In genomic region chrX:47650164-47651042, GRCh38 we compare ENCODE assay signal across 8 cellular contexts. TPM values are rescaled to one million over a fixed set of nuclear protein-coding genes. Genes with fewer than 3 reads are reported as not detected.
DNase-seq lines count a peak whose midpoint lies in the region; ATAC-seq and TF ChIP-seq lines count a peak whose summit lies in the region.

TSS of gene ELK1 (minus strand) at chrX:47650563. CDS start at chrX:47641441, 9,122 bp downstream.

- H3K4me2 ChIP-seq in mammary epithelial cell (ENCODE audit: insufficient read depth, low read depth, low read length): peak within 1 kb of the TSS; percentile 78

- no peaks in the 10 kb centered on the region for H3K9me3 ChIP-seq in A673 (ENCODE audit: low read depth, low read length, poor library complexity, severe bottlenecking)
- no peaks in the 10 kb centered on the region for H3K9me3 ChIP-seq in WERI-Rb-1 (ENCODE audit: severe bottlenecking)
- no peaks in the 10 kb centered on the region for H3K9me3 ChIP-seq in mammary epithelial cell (replicated peaks; ENCODE audit: insufficient read depth, low read length)
- H3K9me3 ChIP-seq in iPS-20b (ENCODE audit: insufficient read depth, low read depth, low read length): no peaks in the 10 kb centered on the region

- TF ChIP-seq CTCF in A673 (conservative IDR thresholded peaks at IDR 0.05; ENCODE audit: low read depth, low read length): no peak
- no peak for TF ChIP-seq CTCF in WERI-Rb-1 (IDR thresholded peaks at IDR 0.05; ENCODE audit: low read depth, low read length)
- TF ChIP-seq CTCF in mammary epithelial cell (conservative IDR thresholded peaks at IDR 0.05 in 1 of 2, IDR thresholded peaks at IDR 0.05 in 1 of 2; ENCODE audit: extremely low read depth in 1 of 2, insufficient read depth in 1 of 2, low read depth in 1 of 2, low read length in 2 of 2): no peak

- H3K79me2 ChIP-seq in mammary epithelial cell (ENCODE audit: insufficient read depth, low read length): peaks cover 21% of the 10 kb centered on the region

- H3K4me1 ChIP-seq in A673 (ENCODE audit: insufficient read depth, low read length, poor library complexity, severe bottlenecking): no peaks in the 10 kb centered on the region
- H3K4me1 ChIP-seq in mammary epithelial cell (ENCODE audit: insufficient read depth, low read length): peaks cover 14% of the 10 kb centered on the region
- H3K4me1 ChIP-seq in iPS-20b (ENCODE audit: insufficient read depth, low read length): peaks cover 3% of the 10 kb centered on the region; the same call in 1 of the 2 replicates

- WGBS in mammary epithelial cell (ENCODE audit: low coverage, missing lambda C conversion rate): 40% methylated on average over 12 of the region's 65 CpGs

- H3K9ac ChIP-seq in mammary epithelial cell (ENCODE audit: insufficient read depth, low read length) (peak within 1 kb of the TSS; percentile 61), iPS-20b (ENCODE audit: low read depth, low read length) (peak within 1 kb of the TSS; percentile 79; the same call in 1 of the 2 replicates)

- H3K27me3 ChIP-seq in A673 (replicated peaks; ENCODE audit: insufficient read depth, low read depth, low read length, poor library complexity) (no peaks in the 10 kb centered on the region), WERI-Rb-1 (ENCODE audit: insufficient read depth, low read depth, severe bottlenecking) (peaks cover 5% of the 10 kb centered on the region), mammary epithelial cell (ENCODE audit: insufficient read depth, low read length) (no peaks in the 10 kb centered on the region), iPS-20b (ENCODE audit: insufficient read depth, low read length) (no peaks in the 10 kb centered on the region)

- peak within 1 kb of the TSS; percentile 74 for H3K4me3 ChIP-seq in A673 (ENCODE audit: low read depth, low read length, poor library complexity, severe bottlenecking)
- peak within 1 kb of the TSS; percentile 72 for H3K4me3 ChIP-seq in WERI-Rb-1 (ENCODE audit: low read depth, low read length)
- peak within 1 kb of the TSS; percentile 52 to 77 (median 68) for H3K4me3 ChIP-seq in mammary epithelial cell (replicated peaks in 1 of 3; ENCODE audit: insufficient read depth in 1 of 3, low read depth in 2 of 3, low read length in 3 of 3)
- peak within 1 kb of the TSS; percentile 76 for H3K4me3 ChIP-seq in iPS-20b (ENCODE audit: low read length)
- peak within 1 kb of the TSS; percentile 45 to 69 (median 63) for H3K4me3 ChIP-seq in skin epidermis

- in situ Hi-C loops in mammary epithelial cell (cut with MboI; ENCODE audit: low sequenced_read_pairs in 2 of 2): loop anchor here in 1 of 2 donors (10.0 to 25.0 kb wide), 2 partner anchors 94 to 387 kb away; no protein-coding TSS in a partner anchor

- CTCF ChIA-PET in A673 (lab: Charles Lee) (interaction anchor here (0.7 kb wide), 1 partner anchor 68 kb away, joined by 3 read pairs; the partner anchor contains the start of gene TIMP1), mammary epithelial cell (lab: Charles Lee; ENCODE audit: low non-redundant PET) (no interaction called here)

- H2AFZ ChIP-seq in mammary epithelial cell (ENCODE audit: low read depth, low read length): peak within 1 kb of the TSS; percentile 75

- peak within 1 kb of the TSS; percentile 87 for H3K27ac ChIP-seq in A673 (ENCODE audit: low read depth, low read length, poor library complexity, severe bottlenecking)
- peak within 1 kb of the TSS; percentile 75 for H3K27ac ChIP-seq in WERI-Rb-1
- H3K27ac ChIP-seq in mammary epithelial cell (ENCODE audit: insufficient read depth, low read depth, low read length): peak within 1 kb of the TSS; percentile 36
- no peak within 1 kb of the TSS for H3K27ac ChIP-seq in iPS-20b (ENCODE audit: low read length)
- peak within 1 kb of the TSS; percentile 31 to 89 (median 81) for H3K27ac ChIP-seq in skin epidermis

- BruUV-seq in A673 (replicated peaks; lab: Mats Ljungman, UMichigan): no TSS peak
- no TSS peak for BruUV-seq in mammary epithelial cell (replicated peaks; lab: Mats Ljungman, UMichigan)

- intact Hi-C loops in A673 (cut with micrococcal nuclease; ENCODE audit: unreplicated experiment): loop anchor here (10.0 kb wide), 1 partner anchor 184 kb away; the partner anchor contains the start of gene ZNF81
- intact Hi-C loops in mammary epithelial cell (cut with micrococcal nuclease): loop anchor here (1.0 to 10.0 kb wide), 2 partner anchors 101 to 374 kb away; no protein-coding TSS in a partner anchor

- peak; percentile 86 for ATAC-seq in GM18868 (IDR thresholded peaks at IDR 0.05; ENCODE audit: unreplicated experiment)
- peak; percentile 89 for ATAC-seq in HG03108 (IDR thresholded peaks at IDR 0.05; ENCODE audit: unreplicated experiment)

- DNase-seq in A673 (ENCODE audit: low spot score) (peak; percentile 99), NCI-H2196 (lab: John Stamatoyannopoulos, UW; ENCODE audit: unreplicated experiment) (peak; percentile 92), WERI-Rb-1 (peak; percentile 95), mammary epithelial cell (peak; percentile 97)

- dilution Hi-C loops in mammary epithelial cell (cut with HindIII; ENCODE audit: low sequenced_read_pairs): no loop called here

- peaks cover 5% of the 10 kb centered on the region for H3K36me3 ChIP-seq in A673 (ENCODE audit: insufficient read depth, low read length, poor library complexity, severe bottlenecking)
- peaks cover 6% of the 10 kb centered on the region; the same call in 1 of the 2 replicates for H3K36me3 ChIP-seq in WERI-Rb-1
- H3K36me3 ChIP-seq in mammary epithelial cell (ENCODE audit: insufficient read depth, low read length): no peaks in the 10 kb centered on the region
- peaks cover 14% of the 10 kb centered on the region for H3K36me3 ChIP-seq in iPS-20b (ENCODE audit: insufficient read depth, low read depth, low read length)

- H4K20me1 ChIP-seq in mammary epithelial cell (ENCODE audit: insufficient read depth, low read length): no peaks in the 10 kb centered on the region

- POLR2A ChIA-PET in A673 (lab: Charles Lee; ENCODE audit: low non-redundant PET): no interaction called here

RNA-seq across cellular contexts. Expression of gene ELK1, which starts in this region (rescaled TPM):
- total RNA-seq in A673 (2021) (47.6 and 49.7 TPM in 2 replicates), mammary epithelial cell (10 to 100 TPM; 17.2 to 44.7 TPM)
- 22.6 TPM for polyA plus RNA-seq in mammary epithelial cell
- 40.7 TPM for polyA minus RNA-seq in mammary epithelial cell
